ENCODE assay signal across 25 cellular contexts in the genomic region with DNA sequence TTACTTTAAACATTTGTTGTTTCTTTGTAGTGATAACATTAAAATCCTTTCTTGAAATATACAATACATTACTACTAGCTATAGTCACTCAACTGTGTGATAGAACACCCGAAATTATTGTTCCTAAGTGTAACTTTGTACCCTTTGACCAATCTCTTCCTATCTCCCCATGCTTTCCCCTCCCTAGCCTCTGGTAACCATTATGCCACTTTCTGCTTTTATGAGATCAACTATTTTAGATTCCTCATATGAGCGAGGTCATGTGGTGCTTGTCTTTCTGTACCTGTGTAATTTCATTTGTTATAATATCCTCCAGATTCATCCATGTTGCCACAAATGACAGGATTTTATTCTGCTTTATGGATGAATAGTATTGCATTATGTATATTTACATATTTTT.
"Had no signal": no experiment of that assay in that cellular context is flagged by ENCODE, and none has a peak within 500 bp of the region (broad histone marks: within the 10 kb centered on the region; RNA-seq: fewer than 3 reads in every experiment).

No MANE protein-coding gene starts in this region.

- ATAC-seq: effector memory CD8-positive, alpha-beta T cell; esophagus mucosa; foreskin keratinocyte; gastroesophageal sphincter; heart left ventricle; left colon; left lobe of liver; lower lobe of right lung; mucosa of descending colon; naive thymus-derived CD8-positive, alpha-beta T cell had no signal

- H3K27me3 ChIP-seq: colonic mucosa, foreskin keratinocyte, gastroesophageal sphincter, heart left ventricle, hepatocyte had no signal

- H3K27ac ChIP-seq: colonic mucosa, epithelial cell of prostate, foreskin keratinocyte, gastroesophageal sphincter, heart left ventricle, hepatocyte, left ventricle myocardium inferior, lower lobe of right lung had no signal

- H3K4me3 ChIP-seq: colonic mucosa, gastroesophageal sphincter, heart left ventricle, hepatocyte, left ventricle myocardium inferior, lower lobe of right lung, mucosa of descending colon had no signal

- H3K36me3 ChIP-seq: colonic mucosa, gastroesophageal sphincter, heart left ventricle, left ventricle myocardium inferior, lower lobe of right lung had no signal

- DNase-seq: colonic mucosa; cortex of kidney; effector CD8-positive, alpha-beta T cell; effector memory CD8-positive, alpha-beta T cell; endodermal cell; erythroblast; foreskin keratinocyte; heart left ventricle; hypothalamus; immature natural killer cell; islet precursor cell; kidney; kidney glomerular epithelial cell; left colon; left ventricle myocardium inferior; lower lobe of right lung; mesenchymal stem cell; mucosa of descending colon; naive B cell; naive thymus-derived CD8-positive, alpha-beta T cell had no signal

- H3K4me1 ChIP-seq: colonic mucosa, foreskin keratinocyte, lower lobe of right lung had no signal

- H3K9me3 ChIP-seq: colonic mucosa, gastroesophageal sphincter, lower lobe of right lung, mucosa of descending colon had no signal
